In genomic region chr11:34644669-34645406, GRCh38 we compare ENCODE assay signal across 1 cellular context.
TF ChIP-seq lines count a peak whose summit lies in the region.

No MANE protein-coding gene starts in this region.

TF ChIP-seq in K562, 482 proteins besides CTCF, POLR2A, EP300 and RAD21 (continued from another document):
- no peak for TF ChIP-seq CHD7 (IDR thresholded peaks at IDR 0.05; ENCODE audit: low read depth, low read length)
- no peak for TF ChIP-seq CXXC5 (CRISPR knock-in tag; IDR thresholded peaks at IDR 0.05)
- TF ChIP-seq ZBTB7A (IDR thresholded peaks at IDR 0.05; ENCODE audit: borderline replicate concordance, control insufficient read depth, low read depth, low read length), result no peak
- TF ChIP-seq SNRNP70 (optimal IDR thresholded peaks at IDR 0.05; ENCODE audit: low read depth, low read length), result no peak
- TF ChIP-seq NRF1 (conservative IDR thresholded peaks at IDR 0.05 in 1 of 2, IDR thresholded peaks at IDR 0.05 in 1 of 2), result no peak
- TF ChIP-seq HMGN3 (IDR thresholded peaks at IDR 0.05; ENCODE audit: borderline replicate concordance, extremely low read depth, insufficient read length, low read depth, low read length), result no peak
- no peak for TF ChIP-seq TRIM28 (IDR thresholded peaks at IDR 0.05)
- no peak for TF ChIP-seq SNAPC5 (CRISPR knock-in tag; IDR thresholded peaks at IDR 0.05)
- TF ChIP-seq ZNF780A (CRISPR knock-in tag; IDR thresholded peaks at IDR 0.05), result no peak
- no peak for TF ChIP-seq HDAC2 (IDR thresholded peaks at IDR 0.05)
- no peak for TF ChIP-seq ZEB2 (IDR thresholded peaks at IDR 0.05)
